In genomic region chr7:70693690-70694356, GRCh38 we compare ENCODE assay signal across 1 cellular context.
TF ChIP-seq lines count a peak whose summit lies in the region.

No MANE protein-coding gene starts in this region.

TF ChIP-seq in HEK293, 187 proteins besides CTCF, POLR2A, EP300 and RAD21 (continued from another document and continues in another):
- TF ChIP-seq ZNF398 (tag by site-specific recombination; IDR thresholded peaks at IDR 0.05) (peak; percentile 78), KLF10 (tag by site-specific recombination; IDR thresholded peaks at IDR 0.05) (peak; percentile 90), SCRT1 (tag by site-specific recombination; IDR thresholded peaks at IDR 0.05; ENCODE audit: borderline replicate concordance) (no peak), GLI2 (tag by site-specific recombination; IDR thresholded peaks at IDR 0.05; ENCODE audit: borderline replicate concordance, low read depth) (no peak), ELK4 (IDR thresholded peaks at IDR 0.05; ENCODE audit: borderline replicate concordance, low read depth, low read length) (no peak), ZNF660 (tag by site-specific recombination; IDR thresholded peaks at IDR 0.05) (0 out of 2 replicates have a peak, but pooled peaks have one; percentile 67), ZNF335 (tag by site-specific recombination; conservative IDR thresholded peaks at IDR 0.05) (no peak), ZNF121 (tag by site-specific recombination; IDR thresholded peaks at IDR 0.05) (no peak), ZNF350 (tag by site-specific recombination; IDR thresholded peaks at IDR 0.05) (no peak), ZBTB44 (tag by site-specific recombination; IDR thresholded peaks at IDR 0.05) (peak; percentile 32; the same call in 1 of the 2 replicates), ZFP69B (tag by site-specific recombination; IDR thresholded peaks at IDR 0.05) (no peak), ZSCAN23 (tag by site-specific recombination; IDR thresholded peaks at IDR 0.05) (no peak), ZBTB8A (tag by site-specific recombination; IDR thresholded peaks at IDR 0.05) (peak; percentile 35; the same call in 1 of the 2 replicates), OSR2 (tag by site-specific recombination; IDR thresholded peaks at IDR 0.05) (0 out of 2 replicates have a peak, but pooled peaks have one; percentile 21), ZNF433 (tag by site-specific recombination; IDR thresholded peaks at IDR 0.05; ENCODE audit: low read depth) (no peak), ZNF843 (tag by site-specific recombination; IDR thresholded peaks at IDR 0.05) (no peak), ZNF701 (tag by site-specific recombination; IDR thresholded peaks at IDR 0.05) (no peak), ZNF561 (tag by site-specific recombination; IDR thresholded peaks at IDR 0.05; ENCODE audit: borderline replicate concordance) (0 out of 2 replicates have a peak, but pooled peaks have one; percentile 26), ZNF341 (tag by site-specific recombination; IDR thresholded peaks at IDR 0.05; ENCODE audit: low read depth) (peak; percentile 45; the same call in 1 of the 2 replicates), ZNF10 (tag by site-specific recombination; IDR thresholded peaks at IDR 0.05) (no peak), ZNF530 (tag by site-specific recombination; IDR thresholded peaks at IDR 0.05; ENCODE audit: low read depth) (no peak), ZNF488 (tag by site-specific recombination; IDR thresholded peaks at IDR 0.05) (no peak), ZIC2 (tag by site-specific recombination; IDR thresholded peaks at IDR 0.05) (peak; percentile 79), ZNF146 (tag by site-specific recombination; IDR thresholded peaks at IDR 0.05) (no peak), ZNF449 (tag by site-specific recombination; IDR thresholded peaks at IDR 0.05) (no peak), ZNF16 (tag by site-specific recombination; IDR thresholded peaks at IDR 0.05; ENCODE audit: low read depth) (no peak), ZSCAN16 (tag by site-specific recombination; IDR thresholded peaks at IDR 0.05) (no peak), ZNF518A (tag by site-specific recombination; conservative IDR thresholded peaks at IDR 0.05; ENCODE audit: low read depth) (no peak), ZNF596 (tag by site-specific recombination; IDR thresholded peaks at IDR 0.05) (no peak), ZNF510 (tag by site-specific recombination; IDR thresholded peaks at IDR 0.05; ENCODE audit: insufficient replicate concordance) (no peak), ZNF473 (tag by site-specific recombination; IDR thresholded peaks at IDR 0.05) (no peak), FEZF1 (tag by site-specific recombination; IDR thresholded peaks at IDR 0.05) (peak; percentile 57), ZBTB26 (tag by site-specific recombination; optimal IDR thresholded peaks at IDR 0.05) (peak; percentile 69), ZSCAN5A (tag by site-specific recombination; IDR thresholded peaks at IDR 0.05) (no peak), REPIN1 (tag by site-specific recombination; IDR thresholded peaks at IDR 0.05; ENCODE audit: low read depth) (no peak), ZNF501 (tag by site-specific recombination; IDR thresholded peaks at IDR 0.05) (no peak), ZNF639 (tag by site-specific recombination; IDR thresholded peaks at IDR 0.05) (no peak), GLIS1 (tag by site-specific recombination; IDR thresholded peaks at IDR 0.05) (peak; percentile 73), ZNF23 (tag by site-specific recombination; IDR thresholded peaks at IDR 0.05; ENCODE audit: borderline replicate concordance) (no peak), ZNF76 (tag by site-specific recombination; IDR thresholded peaks at IDR 0.05; ENCODE audit: borderline replicate concordance, low read depth) (no peak), ZNF416 (tag by site-specific recombination; IDR thresholded peaks at IDR 0.05) (no peak), ZNF600 (tag by site-specific recombination; IDR thresholded peaks at IDR 0.05) (no peak), ZNF18 (tag by site-specific recombination; IDR thresholded peaks at IDR 0.05) (no peak), ZNF830 (tag by site-specific recombination; IDR thresholded peaks at IDR 0.05; ENCODE audit: low read depth) (no peak), PBX3 (CRISPR knock-in tag; IDR thresholded peaks at IDR 0.05) (peak; percentile 56; the same call in 1 of the 2 replicates)
